ENCODE assay signal across 12 cellular contexts in genomic region chr10:43204394-43204942, GRCh38.
DNase-seq lines count a peak whose midpoint lies in the region; ATAC-seq, FAIRE-seq and TF ChIP-seq lines count a peak whose summit lies in the region.
"Had no signal": no experiment of that assay in that cellular context is flagged by ENCODE, and none has a peak within 500 bp of the region (broad histone marks: within the 10 kb centered on the region; RNA-seq: fewer than 3 reads in every experiment).

No MANE protein-coding gene starts in this region.

- no peak overlapping the region for H3K27ac Mint-ChIP-seq in nephron progenitor cell
- H3K27ac Mint-ChIP-seq: activated naive CD8-positive, alpha-beta T cell had no signal

- WGBS in A549 (ENCODE audit: missing lambda C conversion rate): 70% methylated on average over 6 of the region's 8 CpGs

- H3K4me1 Mint-ChIP-seq in nephron progenitor cell: peaks cover 7% of the 10 kb centered on the region

- TF ChIP-seq EP300 in A549 (IDR thresholded peaks at IDR 0.05): no peak

- H3K36me3 Mint-ChIP-seq in nephron progenitor cell (ENCODE audit: low read depth): no peaks in the 10 kb centered on the region
- H3K36me3 Mint-ChIP-seq: activated naive CD8-positive, alpha-beta T cell; CD4-positive, CD25-positive, alpha-beta regulatory T cell had no signal

- in situ Hi-C loops in Panc1 (cut with HindIII; ENCODE audit: low pct_unique_long_range_greater_than_20kb, low sequenced_read_pairs): no loop called here

- POLR2A ChIA-PET in A549 (lab: Yijun Ruan, JAX): no interaction called here
- POLR2A ChIA-PET in Panc1 (lab: Charles Lee): no interaction called here

- no TSS peak for BruUV-seq in Panc1 (replicated peaks; lab: Mats Ljungman, UMichigan)

- H3K27me3 ChIP-seq in Panc1 (ENCODE audit: control insufficient read depth, insufficient read depth, low read length): no peaks in the 10 kb centered on the region
- no peaks in the 10 kb centered on the region for H3K27me3 ChIP-seq in effector memory CD4-positive, alpha-beta T cell (replicated peaks; ENCODE audit: control insufficient read depth, insufficient read depth, low read length, poor library complexity, severe bottlenecking)

- H3K9me3 ChIP-seq in A549: no peaks in the 10 kb centered on the region
- no peaks in the 10 kb centered on the region for H3K9me3 ChIP-seq in Panc1 (ENCODE audit: control insufficient read depth, insufficient read depth, low read depth, low read length)
- no peaks in the 10 kb centered on the region for H3K9me3 ChIP-seq in effector memory CD4-positive, alpha-beta T cell (ENCODE audit: control insufficient read depth, low read length)

- TF ChIP-seq POLR2A in A549 (IDR thresholded peaks at IDR 0.05; ENCODE audit: low read length): no peak

- intact Hi-C loops in Panc1 (cut with micrococcal nuclease; ENCODE audit: unreplicated experiment): no loop called here

- peak; percentile 20 to 25; a peak in 4 of 6 replicates for ATAC-seq in A549
- peak; percentile 1 for ATAC-seq in GM18907 (IDR thresholded peaks at IDR 0.05; ENCODE audit: unreplicated experiment)
- peak; percentile 10 for ATAC-seq in Panc1
- no peak for ATAC-seq in HG03135 (IDR thresholded peaks at IDR 0.05; ENCODE audit: unreplicated experiment)

- no peak for DNase-seq in A549 (ENCODE audit: low read depth in 1 of 2, low spot score in 1 of 2)
- DNase-seq in Panc1 (ENCODE audit: low read depth, low spot score): no peak
- peak; percentile 6 for DNase-seq in nephron progenitor cell
- no peak for DNase-seq in COR-L47 (lab: John Stamatoyannopoulos, UW)
- no peak for DNase-seq in effector memory CD4-positive, alpha-beta T cell
- DNase-seq in SW 1271 (lab: John Stamatoyannopoulos, UW): no peak
- DNase-seq: cortex of kidney had no signal

- H3K9me3 Mint-ChIP-seq in nephron progenitor cell: no peaks in the 10 kb centered on the region

- no peak overlapping the region for H3K4me2 ChIP-seq in A549

- H3K36me3 ChIP-seq in Panc1 (ENCODE audit: control insufficient read depth, insufficient read depth, low read length): peaks cover 5% of the 10 kb centered on the region; the same call in 1 of the 2 replicates
- H3K36me3 ChIP-seq in effector memory CD4-positive, alpha-beta T cell (ENCODE audit: control insufficient read depth, insufficient read depth, low read length): no peaks in the 10 kb centered on the region

- H3K4me3 Mint-ChIP-seq in nephron progenitor cell: no peak overlapping the region
- H3K4me3 Mint-ChIP-seq: activated naive CD8-positive, alpha-beta T cell had no signal

- FAIRE-seq in A549 (lab: Jason Lieb, UNC): no peak

- TF ChIP-seq CTCF in A549 (IDR thresholded peaks at IDR 0.05) (no peak), Panc1 (IDR thresholded peaks at IDR 0.05) (no peak), nephron progenitor cell (IDR thresholded peaks at IDR 0.05) (no peak)

- TF ChIP-seq RAD21 in A549 (conservative IDR thresholded peaks at IDR 0.05 in 1 of 2, IDR thresholded peaks at IDR 0.05 in 1 of 2): no peak

- CTCF ChIA-PET in A549 (lab: Yijun Ruan, JAX) (interaction anchor here (0.5 to 4.4 kb wide), 29 partner anchors 9 to 458 kb away, joined by 3 to 49 read pairs (median 5); partner anchors contain the start of gene CSGALNACT2), Panc1 (lab: Charles Lee) (interaction anchor here (0.5 to 2.3 kb wide), 13 partner anchors 9 to 167 kb away, joined by 3 to 15 read pairs (median 3); no protein-coding TSS in a partner anchor)

- no peak overlapping the region for H3K27ac ChIP-seq in A549
- H3K27ac ChIP-seq in Panc1 (ENCODE audit: low read length): no peak overlapping the region
- H3K27ac ChIP-seq in effector memory CD4-positive, alpha-beta T cell (ENCODE audit: insufficient read depth, low read length, poor library complexity, severe bottlenecking): no peak overlapping the region
- H3K27ac ChIP-seq: HL-60 had no signal

- H3K4me3 ChIP-seq in A549 (no peak overlapping the region), Panc1 (ENCODE audit: low read depth in 2 of 2, low read length in 2 of 2) (no peak overlapping the region)
- H3K4me3 ChIP-seq in effector memory CD4-positive, alpha-beta T cell (ENCODE audit: insufficient read depth, low read depth, low read length, poor library complexity, severe bottlenecking): no peak overlapping the region

- no peaks in the 10 kb centered on the region for H3K4me1 ChIP-seq in A549
- H3K4me1 ChIP-seq in Panc1 (ENCODE audit: control insufficient read depth, insufficient read depth, low read length): peaks cover 9% of the 10 kb centered on the region
- peaks cover 4% of the 10 kb centered on the region for H3K4me1 ChIP-seq in effector memory CD4-positive, alpha-beta T cell (ENCODE audit: control insufficient read depth, insufficient read depth, low read length, poor library complexity, severe bottlenecking)

- peaks cover 5% of the 10 kb centered on the region for H3K27me3 Mint-ChIP-seq in nephron progenitor cell (ENCODE audit: low read depth, poor library complexity)
- H3K27me3 Mint-ChIP-seq: activated naive CD8-positive, alpha-beta T cell; CD4-positive, CD25-positive, alpha-beta regulatory T cell had no signal

TF ChIP-seq in A549, 52 proteins besides CTCF, POLR2A, EP300 and RAD21:
- TF ChIP-seq EHF (CRISPR knock-in tag; IDR thresholded peaks at IDR 0.05): no peak
- TF ChIP-seq CEBPB (IDR thresholded peaks at IDR 0.05): no peak
- no peak for TF ChIP-seq NFE2L2 (conservative IDR thresholded peaks at IDR 0.05; ENCODE audit: low read length)
- TF ChIP-seq TFCP2L1 (CRISPR knock-in tag; IDR thresholded peaks at IDR 0.05): no peak
- no peak for TF ChIP-seq POLR2AphosphoS2 (conservative IDR thresholded peaks at IDR 0.05; ENCODE audit: low read length)
- TF ChIP-seq, protein P1, sequence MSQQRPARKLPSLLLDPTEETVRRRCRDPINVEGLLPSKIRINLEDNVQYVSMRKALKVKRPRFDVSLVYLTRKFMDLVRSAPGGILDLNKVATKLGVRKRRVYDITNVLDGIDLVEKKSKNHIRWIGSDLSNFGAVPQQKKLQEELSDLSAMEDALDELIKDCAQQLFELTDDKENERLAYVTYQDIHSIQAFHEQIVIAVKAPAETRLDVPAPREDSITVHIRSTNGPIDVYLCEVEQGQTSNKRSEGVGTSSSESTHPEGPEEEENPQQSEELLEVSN (IDR thresholded peaks at IDR 0.05; ENCODE audit: borderline replicate concordance, low read depth): no peak
- no peak for TF ChIP-seq MYC (IDR thresholded peaks at IDR 0.05; ENCODE audit: borderline replicate concordance, low read length)
- no peak for TF ChIP-seq ZC3H11A (IDR thresholded peaks at IDR 0.05)
- TF ChIP-seq CHD4 (IDR thresholded peaks at IDR 0.05; ENCODE audit: borderline replicate concordance): no peak
- TF ChIP-seq SMC3 (IDR thresholded peaks at IDR 0.05): no peak
- TF ChIP-seq HOXA7 (CRISPR knock-in tag; IDR thresholded peaks at IDR 0.05): no peak
- TF ChIP-seq ZSCAN20 (CRISPR knock-in tag; IDR thresholded peaks at IDR 0.05): no peak
- TF ChIP-seq USF2 (IDR thresholded peaks at IDR 0.05): no peak
- no peak for TF ChIP-seq CBX2 (IDR thresholded peaks at IDR 0.05; ENCODE audit: borderline replicate concordance, low read depth)
- TF ChIP-seq KDM5A (IDR thresholded peaks at IDR 0.05): no peak
- TF ChIP-seq MAFK (IDR thresholded peaks at IDR 0.05; ENCODE audit: partially characterized antibody): no peak
- TF ChIP-seq FOSL2 (IDR thresholded peaks at IDR 0.05): no peak
- no peak for TF ChIP-seq FOSL2 (CRISPR knock-in tag; IDR thresholded peaks at IDR 0.05)
